ENCODE assay signal across 2 cellular contexts in the genomic region with DNA sequence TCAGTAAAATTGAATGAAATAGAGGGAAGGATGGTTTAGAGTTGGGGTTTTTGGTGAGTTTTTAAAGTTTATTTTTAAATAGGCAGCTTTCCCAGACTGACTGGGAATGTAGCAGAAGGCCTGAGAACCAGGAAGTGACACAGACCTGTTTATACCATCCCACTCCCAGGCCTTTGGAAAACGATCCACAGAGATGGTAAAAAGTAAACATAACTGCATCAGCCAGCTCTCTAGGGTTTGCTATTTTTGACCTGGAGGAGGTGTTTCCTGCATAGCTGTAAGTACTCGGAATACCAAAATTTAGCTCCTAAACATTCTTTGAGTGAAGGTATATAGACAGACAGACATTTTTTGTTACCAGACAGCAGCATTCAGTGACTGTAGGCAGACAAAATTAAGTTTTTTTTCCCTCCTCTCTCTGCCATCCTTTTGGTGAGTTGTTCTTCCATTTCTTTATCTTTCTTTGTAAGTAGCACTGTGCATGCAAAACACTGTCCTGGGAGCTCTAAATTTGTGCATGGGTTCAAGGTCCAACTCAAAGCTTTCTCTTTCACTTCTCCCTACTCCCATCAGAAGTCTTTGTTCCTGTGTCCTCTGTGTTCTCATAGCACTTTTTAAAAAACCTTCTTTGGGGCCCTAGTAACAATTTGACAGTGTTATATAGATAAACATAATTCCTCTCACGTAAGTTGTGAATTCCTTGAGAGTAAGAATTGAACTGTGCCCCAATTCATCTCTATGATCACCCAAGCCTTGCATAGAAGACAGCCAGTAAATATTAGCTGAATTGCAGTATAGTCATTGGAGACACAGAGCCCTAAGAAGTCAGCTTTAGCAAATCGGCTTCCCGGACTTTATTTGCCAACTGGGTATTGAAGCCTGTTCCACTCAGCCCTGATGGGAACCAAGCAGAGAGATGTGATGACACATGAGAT.
TF ChIP-seq lines count a peak whose summit lies in the region.

No MANE protein-coding gene starts in this region.

TF ChIP-seq in IMR-90, 13 proteins besides CTCF, POLR2A, EP300 and RAD21:
- TF ChIP-seq, protein P1, sequence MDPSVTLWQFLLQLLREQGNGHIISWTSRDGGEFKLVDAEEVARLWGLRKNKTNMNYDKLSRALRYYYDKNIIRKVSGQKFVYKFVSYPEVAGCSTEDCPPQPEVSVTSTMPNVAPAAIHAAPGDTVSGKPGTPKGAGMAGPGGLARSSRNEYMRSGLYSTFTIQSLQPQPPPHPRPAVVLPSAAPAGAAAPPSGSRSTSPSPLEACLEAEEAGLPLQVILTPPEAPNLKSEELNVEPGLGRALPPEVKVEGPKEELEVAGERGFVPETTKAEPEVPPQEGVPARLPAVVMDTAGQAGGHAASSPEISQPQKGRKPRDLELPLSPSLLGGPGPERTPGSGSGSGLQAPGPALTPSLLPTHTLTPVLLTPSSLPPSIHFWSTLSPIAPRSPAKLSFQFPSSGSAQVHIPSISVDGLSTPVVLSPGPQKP (IDR thresholded peaks at IDR 0.05; ENCODE audit: borderline replicate concordance, low read depth, low read length), result no peak
- TF ChIP-seq, protein P2, sequence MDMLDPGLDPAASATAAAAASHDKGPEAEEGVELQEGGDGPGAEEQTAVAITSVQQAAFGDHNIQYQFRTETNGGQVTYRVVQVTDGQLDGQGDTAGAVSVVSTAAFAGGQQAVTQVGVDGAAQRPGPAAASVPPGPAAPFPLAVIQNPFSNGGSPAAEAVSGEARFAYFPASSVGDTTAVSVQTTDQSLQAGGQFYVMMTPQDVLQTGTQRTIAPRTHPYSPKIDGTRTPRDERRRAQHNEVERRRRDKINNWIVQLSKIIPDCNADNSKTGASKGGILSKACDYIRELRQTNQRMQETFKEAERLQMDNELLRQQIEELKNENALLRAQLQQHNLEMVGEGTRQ (IDR thresholded peaks at IDR 0.05; ENCODE audit: low read depth, low read length), result no peak
- TF ChIP-seq CHD1 (IDR thresholded peaks at IDR 0.05; ENCODE audit: low read depth, low read length) (no peak), SMC3 (IDR thresholded peaks at IDR 0.05; ENCODE audit: low read depth, low read length) (no peak), BHLHE40 (IDR thresholded peaks at IDR 0.05; ENCODE audit: low read depth, low read length) (no peak), FOS (IDR thresholded peaks at IDR 0.05; ENCODE audit: low read depth, low read length) (peak; percentile 43; the same call in 1 of the 2 replicates), RFX5 (IDR thresholded peaks at IDR 0.05; ENCODE audit: low read depth, low read length) (no peak), MAZ (IDR thresholded peaks at IDR 0.05; ENCODE audit: borderline replicate concordance, low read depth, low read length) (no peak), MAFK (IDR thresholded peaks at IDR 0.05; ENCODE audit: low read depth, low read length) (0 out of 2 replicates have a peak, but pooled peaks have one; percentile 1), RCOR1 (IDR thresholded peaks at IDR 0.05; ENCODE audit: insufficient replicate concordance, low read length) (no peak), CEBPB (IDR thresholded peaks at IDR 0.05; ENCODE audit: low read depth, low read length) (no peak), NFE2L2 (IDR thresholded peaks at IDR 0.05; ENCODE audit: low read depth, low read length) (no peak), MXI1 (IDR thresholded peaks at IDR 0.05; ENCODE audit: borderline replicate concordance, low read depth, low read length) (no peak)

TF ChIP-seq in liver, 16 proteins besides CTCF, POLR2A, EP300 and RAD21:
- TF ChIP-seq JUND (IDR thresholded peaks at IDR 0.05) (peak in 1 of 2 donors; percentile 36), FOXA1 (IDR thresholded peaks at IDR 0.05) (no peak), TAF1 (conservative IDR thresholded peaks at IDR 0.05) (no peak), FOXA2 (IDR thresholded peaks at IDR 0.05) (no peak), HNF4A (conservative IDR thresholded peaks at IDR 0.05) (peak; percentile 91 to 93), RXRA (IDR thresholded peaks at IDR 0.05) (peak; percentile 36 to 39), EGR1 (IDR thresholded peaks at IDR 0.05; ENCODE audit: low read depth in 2 of 2) (no peak), SP1 (IDR thresholded peaks at IDR 0.05) (peak; percentile 87), HNF4G (IDR thresholded peaks at IDR 0.05) (peak; percentile 91), GABPA (IDR thresholded peaks at IDR 0.05 in 1 of 2, conservative IDR thresholded peaks at IDR 0.05 in 1 of 2) (no peak), YY1 (IDR thresholded peaks at IDR 0.05) (peak; percentile 64), NR2F2 (IDR thresholded peaks at IDR 0.05) (no peak)
- TF ChIP-seq, protein P3, sequence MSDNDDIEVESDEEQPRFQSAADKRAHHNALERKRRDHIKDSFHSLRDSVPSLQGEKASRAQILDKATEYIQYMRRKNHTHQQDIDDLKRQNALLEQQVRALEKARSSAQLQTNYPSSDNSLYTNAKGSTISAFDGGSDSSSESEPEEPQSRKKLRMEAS (IDR thresholded peaks at IDR 0.05), result no peak
- TF ChIP-seq, protein P4, sequence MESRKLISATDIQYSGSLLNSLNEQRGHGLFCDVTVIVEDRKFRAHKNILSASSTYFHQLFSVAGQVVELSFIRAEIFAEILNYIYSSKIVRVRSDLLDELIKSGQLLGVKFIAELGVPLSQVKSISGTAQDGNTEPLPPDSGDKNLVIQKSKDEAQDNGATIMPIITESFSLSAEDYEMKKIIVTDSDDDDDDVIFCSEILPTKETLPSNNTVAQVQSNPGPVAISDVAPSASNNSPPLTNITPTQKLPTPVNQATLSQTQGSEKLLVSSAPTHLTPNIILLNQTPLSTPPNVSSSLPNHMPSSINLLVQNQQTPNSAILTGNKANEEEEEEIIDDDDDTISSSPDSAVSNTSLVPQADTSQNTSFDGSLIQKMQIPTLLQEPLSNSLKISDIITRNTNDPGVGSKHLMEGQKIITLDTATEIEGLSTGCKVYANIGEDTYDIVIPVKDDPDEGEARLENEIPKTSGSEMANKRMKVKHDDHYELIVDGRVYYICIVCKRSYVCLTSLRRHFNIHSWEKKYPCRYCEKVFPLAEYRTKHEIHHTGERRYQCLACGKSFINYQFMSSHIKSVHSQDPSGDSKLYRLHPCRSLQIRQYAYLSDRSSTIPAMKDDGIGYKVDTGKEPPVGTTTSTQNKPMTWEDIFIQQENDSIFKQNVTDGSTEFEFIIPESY (IDR thresholded peaks at IDR 0.05), result no peak
- TF ChIP-seq, protein P5, sequence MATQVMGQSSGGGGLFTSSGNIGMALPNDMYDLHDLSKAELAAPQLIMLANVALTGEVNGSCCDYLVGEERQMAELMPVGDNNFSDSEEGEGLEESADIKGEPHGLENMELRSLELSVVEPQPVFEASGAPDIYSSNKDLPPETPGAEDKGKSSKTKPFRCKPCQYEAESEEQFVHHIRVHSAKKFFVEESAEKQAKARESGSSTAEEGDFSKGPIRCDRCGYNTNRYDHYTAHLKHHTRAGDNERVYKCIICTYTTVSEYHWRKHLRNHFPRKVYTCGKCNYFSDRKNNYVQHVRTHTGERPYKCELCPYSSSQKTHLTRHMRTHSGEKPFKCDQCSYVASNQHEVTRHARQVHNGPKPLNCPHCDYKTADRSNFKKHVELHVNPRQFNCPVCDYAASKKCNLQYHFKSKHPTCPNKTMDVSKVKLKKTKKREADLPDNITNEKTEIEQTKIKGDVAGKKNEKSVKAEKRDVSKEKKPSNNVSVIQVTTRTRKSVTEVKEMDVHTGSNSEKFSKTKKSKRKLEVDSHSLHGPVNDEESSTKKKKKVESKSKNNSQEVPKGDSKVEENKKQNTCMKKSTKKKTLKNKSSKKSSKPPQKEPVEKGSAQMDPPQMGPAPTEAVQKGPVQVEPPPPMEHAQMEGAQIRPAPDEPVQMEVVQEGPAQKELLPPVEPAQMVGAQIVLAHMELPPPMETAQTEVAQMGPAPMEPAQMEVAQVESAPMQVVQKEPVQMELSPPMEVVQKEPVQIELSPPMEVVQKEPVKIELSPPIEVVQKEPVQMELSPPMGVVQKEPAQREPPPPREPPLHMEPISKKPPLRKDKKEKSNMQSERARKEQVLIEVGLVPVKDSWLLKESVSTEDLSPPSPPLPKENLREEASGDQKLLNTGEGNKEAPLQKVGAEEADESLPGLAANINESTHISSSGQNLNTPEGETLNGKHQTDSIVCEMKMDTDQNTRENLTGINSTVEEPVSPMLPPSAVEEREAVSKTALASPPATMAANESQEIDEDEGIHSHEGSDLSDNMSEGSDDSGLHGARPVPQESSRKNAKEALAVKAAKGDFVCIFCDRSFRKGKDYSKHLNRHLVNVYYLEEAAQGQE (IDR thresholded peaks at IDR 0.05), result peak; percentile 19
- TF ChIP-seq, protein P6, sequence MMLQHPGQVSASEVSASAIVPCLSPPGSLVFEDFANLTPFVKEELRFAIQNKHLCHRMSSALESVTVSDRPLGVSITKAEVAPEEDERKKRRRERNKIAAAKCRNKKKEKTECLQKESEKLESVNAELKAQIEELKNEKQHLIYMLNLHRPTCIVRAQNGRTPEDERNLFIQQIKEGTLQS (IDR thresholded peaks at IDR 0.05), result no peak
